ENCODE assay signal across 1 cellular context in genomic region chr3:65052101-65052500, GRCh38.
TF ChIP-seq lines count a peak whose summit lies in the region.

No MANE protein-coding gene starts in this region.

TF ChIP-seq in K562, 482 proteins besides CTCF, POLR2A, EP300 and RAD21 (continued from another document):
- peak; percentile 60 for TF ChIP-seq ATF3 (IDR thresholded peaks at IDR 0.05)
- TF ChIP-seq ATF3 (CRISPR knock-in tag; conservative IDR thresholded peaks at IDR 0.05), result no peak
- TF ChIP-seq ZBTB17 (CRISPR knock-in tag; IDR thresholded peaks at IDR 0.05), result no peak
- TF ChIP-seq CEBPB (tag; IDR thresholded peaks at IDR 0.05), result peak; percentile 48
- no peak for TF ChIP-seq CEBPG (CRISPR knock-in tag; IDR thresholded peaks at IDR 0.05)
- TF ChIP-seq CEBPG (tag; conservative IDR thresholded peaks at IDR 0.05 in 1 of 2, IDR thresholded peaks at IDR 0.05 in 1 of 2), result peak; percentile 63 to 67
- TF ChIP-seq ZNF407 (IDR thresholded peaks at IDR 0.05; ENCODE audit: low read depth), result no peak
- no peak for TF ChIP-seq ZNF239 (CRISPR knock-in tag; IDR thresholded peaks at IDR 0.05)
- no peak for TF ChIP-seq ZNF12 (CRISPR knock-in tag; IDR thresholded peaks at IDR 0.05)
- TF ChIP-seq SRF (CRISPR knock-in tag; IDR thresholded peaks at IDR 0.05), result no peak
- peak; percentile 43 for TF ChIP-seq ZFP36 (IDR thresholded peaks at IDR 0.05; ENCODE audit: low read depth, low read length, partially characterized antibody)
